9 cellular contexts compared by ENCODE assay signal in genomic region chr6:108946695-108947094, GRCh38.
DNase-seq lines count a peak whose midpoint lies in the region; ATAC-seq, FAIRE-seq and TF ChIP-seq lines count a peak whose summit lies in the region.
"Had no signal": no experiment of that assay in that cellular context is flagged by ENCODE, and none has a peak within 500 bp of the region (broad histone marks: within the 10 kb centered on the region; RNA-seq: fewer than 3 reads in every experiment).

No MANE protein-coding gene starts in this region.

- intact Hi-C loops in PC-9 (cut with micrococcal nuclease; ENCODE audit: unreplicated experiment) (loop anchor here (1.0 to 5.0 kb wide), 3 partner anchors 21 to 126 kb away; no protein-coding TSS in a partner anchor), testis (cut with DNase I; ENCODE audit: low total_unique reads) (loop anchor here (5.0 kb wide), 1 partner anchor 404 kb away; no protein-coding TSS in a partner anchor)

- H2BK12ac ChIP-seq in mesenchymal stem cell (ENCODE audit: low read length in 2 of 2): peak overlapping the region in 1 of 2 experiments; percentile 68

- no peak overlapping the region for H3K4ac ChIP-seq in mesenchymal stem cell (ENCODE audit: low read depth in 1 of 2, low read length in 2 of 2)

- POLR2A ChIA-PET in PC-9 (lab: Charles Lee; ENCODE audit: unreplicated experiment): no interaction called here

- H3K27me3 ChIP-seq in PC-9 (ENCODE audit: insufficient read depth, low read depth): no peaks in the 10 kb centered on the region
- H3K27me3 ChIP-seq in duodenal mucosa (ENCODE audit: control insufficient read depth in 1 of 2, insufficient read depth in 2 of 2, low read length in 2 of 2): no peaks in the 10 kb centered on the region
- H3K27me3 ChIP-seq in mesenchymal stem cell (ENCODE audit: control insufficient read depth in 1 of 2, insufficient read depth in 1 of 2, low read length in 2 of 2): no peaks in the 10 kb centered on the region
- no peaks in the 10 kb centered on the region for H3K27me3 ChIP-seq in testis
- H3K27me3 ChIP-seq in H7 (ENCODE audit: control insufficient read depth, insufficient read depth, low read length): no peaks in the 10 kb centered on the region

- H3K23ac ChIP-seq in mesenchymal stem cell (ENCODE audit: low read length in 2 of 2): no peak overlapping the region

- H4K91ac ChIP-seq in mesenchymal stem cell (ENCODE audit: low read length): no peak overlapping the region

- H3K14ac ChIP-seq in mesenchymal stem cell (ENCODE audit: low read length in 2 of 2): no peak overlapping the region

- no peaks in the 10 kb centered on the region for H3K9me3 ChIP-seq in PC-9 (ENCODE audit: insufficient read depth, low read depth)
- no peaks in the 10 kb centered on the region for H3K9me3 ChIP-seq in duodenal mucosa (ENCODE audit: control insufficient read depth in 1 of 2, low read length in 2 of 2)
- H3K9me3 ChIP-seq in mesenchymal stem cell (ENCODE audit: control insufficient read depth, low read length): no peaks in the 10 kb centered on the region
- no peaks in the 10 kb centered on the region for H3K9me3 ChIP-seq in testis

- H3K27ac ChIP-seq in PC-9 (peak overlapping the region; percentile 75), duodenal mucosa (ENCODE audit: low read depth, low read length) (peak overlapping the region; percentile 47), mesenchymal stem cell (ENCODE audit: low read length, poor library complexity, severe bottlenecking) (peak overlapping the region; percentile 60), testis (peak overlapping the region; percentile 84 to 88)

- CTCF ChIA-PET in PC-9 (lab: Charles Lee): interaction anchor here (1.2 kb wide), 1 partner anchor 20 kb away, joined by 3 read pairs; no protein-coding TSS in a partner anchor

- no peaks in the 10 kb centered on the region for H3K36me3 ChIP-seq in PC-9 (ENCODE audit: low read depth)
- H3K36me3 ChIP-seq in duodenal mucosa (ENCODE audit: control insufficient read depth in 1 of 2, insufficient read depth in 2 of 2, low read length in 2 of 2): no peaks in the 10 kb centered on the region
- no peaks in the 10 kb centered on the region for H3K36me3 ChIP-seq in mesenchymal stem cell (ENCODE audit: control insufficient read depth in 1 of 2, insufficient read depth in 2 of 2, low read depth in 1 of 2, low read length in 2 of 2)
- H3K36me3 ChIP-seq in testis (ENCODE audit: low read depth, missing control alignments): no peaks in the 10 kb centered on the region
- H3K36me3 ChIP-seq in H7 (replicated peaks; ENCODE audit: control insufficient read depth, insufficient read depth, low read length): no peaks in the 10 kb centered on the region

- no peak for FAIRE-seq in H54 (lab: Jason Lieb, UNC)

- no peak for ATAC-seq in GM19328 (IDR thresholded peaks at IDR 0.05; ENCODE audit: unreplicated experiment)

- H3K18ac ChIP-seq in mesenchymal stem cell (ENCODE audit: low read depth in 1 of 2, low read length in 2 of 2): peak overlapping the region in 1 of 2 experiments; percentile 29

- H4K20me1 ChIP-seq in PC-9 (ENCODE audit: insufficient read depth): no peaks in the 10 kb centered on the region

- no peaks in the 10 kb centered on the region for H3K79me2 ChIP-seq in PC-9 (ENCODE audit: low read depth)

- H3K4me3 ChIP-seq in PC-9 (no peak overlapping the region), duodenal mucosa (ENCODE audit: low read depth in 1 of 2, low read length in 2 of 2) (no peak overlapping the region), mesenchymal stem cell (ENCODE audit: insufficient read depth in 1 of 2, low read depth in 1 of 2, low read length in 2 of 2) (no peak overlapping the region), testis (no peak overlapping the region), H7 (ENCODE audit: insufficient read depth, low read depth, low read length) (no peak overlapping the region)

- H3K9ac ChIP-seq in duodenal mucosa (ENCODE audit: low read depth in 1 of 2, low read length in 2 of 2): no peak overlapping the region
- H3K9ac ChIP-seq in mesenchymal stem cell (ENCODE audit: low read length): peak overlapping the region; percentile 84

- H2AFZ ChIP-seq in PC-9 (no peak overlapping the region), mesenchymal stem cell (ENCODE audit: low read depth, low read length) (no peak overlapping the region)

- no peaks in the 10 kb centered on the region for H3K79me1 ChIP-seq in mesenchymal stem cell (replicated peaks; ENCODE audit: low read length, poor library complexity, severe bottlenecking)

- no peak overlapping the region for H2BK120ac ChIP-seq in mesenchymal stem cell (ENCODE audit: low read depth, low read length)

- no peak for TF ChIP-seq CTCF in PC-9 (conservative IDR thresholded peaks at IDR 0.05)
- TF ChIP-seq CTCF in testis (IDR thresholded peaks at IDR 0.05): no peak

- no peak overlapping the region for H4K8ac ChIP-seq in mesenchymal stem cell (ENCODE audit: low read length)

- peak overlapping the region; percentile 81 for H2AK5ac ChIP-seq in mesenchymal stem cell (ENCODE audit: low read length, severe bottlenecking)

- DNase-seq in PC-9: no peak
- DNase-seq in mesenchymal stem cell: peak; percentile 30
- peak; percentile 66 for DNase-seq in testis
- DNase-seq in H54 (ENCODE audit: insufficient read length, low spot score): no peak
- DNase-seq in H7: no peak
- no peak for DNase-seq in activated naive CD4-positive, alpha-beta T cell treated with anti-CD3 and anti-CD28 coated beads, Interleukin-2, amount 50 U/mL, for 16 hours
- DNase-seq: activated T-cell treated with anti-CD3 and anti-CD28 coated beads for 4 hours had no signal

- H3K4me2 ChIP-seq in PC-9 (peak overlapping the region; percentile 48), mesenchymal stem cell (ENCODE audit: low read length, poor library complexity, severe bottlenecking) (no peak overlapping the region)

- BruUV-seq in PC-9 (replicated peaks; lab: Mats Ljungman, UMichigan): no TSS peak

- H2BK5ac ChIP-seq in mesenchymal stem cell (ENCODE audit: low read depth, low read length, poor library complexity, severe bottlenecking): peak overlapping the region; percentile 69

- no peak overlapping the region for H2BK15ac ChIP-seq in mesenchymal stem cell (ENCODE audit: low read depth, poor library complexity, severe bottlenecking)

- H3K4me1 ChIP-seq in PC-9 (replicated peaks; ENCODE audit: insufficient read depth): peaks cover 33% of the 10 kb centered on the region
- peaks cover 32 to 40% of the 10 kb centered on the region in 2 donors for H3K4me1 ChIP-seq in duodenal mucosa (ENCODE audit: control insufficient read depth in 1 of 2, insufficient read depth in 2 of 2, low read length in 2 of 2)
- peaks cover 16% of the 10 kb centered on the region for H3K4me1 ChIP-seq in mesenchymal stem cell (ENCODE audit: control insufficient read depth, insufficient read depth, low read depth, low read length)
- H3K4me1 ChIP-seq in testis: peaks cover 55% of the 10 kb centered on the region

- H3F3A ChIP-seq in PC-9 (ENCODE audit: insufficient read depth, low read depth): peaks cover 17% of the 10 kb centered on the region; the same call in 1 of the 2 replicates

- no peak for TF ChIP-seq POLR2A in testis (IDR thresholded peaks at IDR 0.05)
- no peak for TF ChIP-seq POLR2A in H54 (IDR thresholded peaks at IDR 0.05; ENCODE audit: low read depth, low read length)

- H3K9me2 ChIP-seq in PC-9 (ENCODE audit: insufficient read depth): no peaks in the 10 kb centered on the region

- WGBS in mesenchymal stem cell: 53% methylated on average over 3 of the region's 3 CpGs
- WGBS in testis, 2 donors: 27 to 28% methylated on average over 3 of the region's 3 CpGs

Comparison
In these comparisons a context has a peak if more than half of its experiments do, and no peak if none do; other contexts are left out.
1. DNase-seq: peak in mesenchymal stem cell (single experiment) and testis (single experiment); none in PC-9 (0 of 2), H54 (single experiment), H7 (single experiment) and activated naive CD4-positive, alpha-beta T cell treated with anti-CD3 and anti-CD28 coated beads, Interleukin-2, amount 50 U/mL, for 16 hours (single experiment).
2. Peak in every context shown above with its lines, with median percentiles within 50 percentile points of each other: H3K27ac ChIP-seq.